In genomic region chr2:101361519-101361918, GRCh38 we compare ENCODE assay signal across 1 cellular context.
TF ChIP-seq lines count a peak whose summit lies in the region.

No MANE protein-coding gene starts in this region.

TF ChIP-seq in H1, 55 proteins besides CTCF, POLR2A, EP300 and RAD21 (continued from another document):
- TF ChIP-seq ASH2L (IDR thresholded peaks at IDR 0.05; ENCODE audit: low read length) (no peak), HDAC6 (IDR thresholded peaks at IDR 0.05; ENCODE audit: low read depth, low read length) (no peak), KDM5A (IDR thresholded peaks at IDR 0.05; ENCODE audit: low read length) (no peak), SIN3A (conservative IDR thresholded peaks at IDR 0.05 in 1 of 2, IDR thresholded peaks at IDR 0.05 in 1 of 2; ENCODE audit: low read depth in 1 of 2, low read length in 2 of 2) (no peak), KDM4A (IDR thresholded peaks at IDR 0.05; ENCODE audit: low read depth, low read length, severe bottlenecking) (no peak), RBBP5 (IDR thresholded peaks at IDR 0.05; ENCODE audit: borderline replicate concordance, low read depth, low read length) (no peak), MAX (IDR thresholded peaks at IDR 0.05) (no peak), CHD1 (IDR thresholded peaks at IDR 0.05; ENCODE audit: low read depth, low read length) (no peak), CHD2 (IDR thresholded peaks at IDR 0.05; ENCODE audit: low read length) (no peak), CBX8 (IDR thresholded peaks at IDR 0.05; ENCODE audit: borderline replicate concordance, low read depth, low read length) (no peak), POU5F1 (IDR thresholded peaks at IDR 0.05; ENCODE audit: low read depth, low read length) (no peak), CREB1 (IDR thresholded peaks at IDR 0.05) (no peak), SAP30 (IDR thresholded peaks at IDR 0.05; ENCODE audit: insufficient read depth, insufficient replicate concordance, low read length) (no peak), BRCA1 (IDR thresholded peaks at IDR 0.05; ENCODE audit: low read depth, low read length) (no peak), RNF2 (IDR thresholded peaks at IDR 0.05; ENCODE audit: borderline replicate concordance, low read depth, low read length, missing control alignments, poor library complexity, severe bottlenecking) (no peak), NANOG (IDR thresholded peaks at IDR 0.05; ENCODE audit: insufficient read depth, low read depth, low read length, poor library complexity, severe bottlenecking) (no peak)
